26 cellular contexts compared by ENCODE assay signal in genomic region chr19:51535535-51535934, GRCh38. TPM values are rescaled to one million over a fixed set of nuclear protein-coding genes. Genes with fewer than 3 reads are reported as not detected.
"Had no signal": no experiment of that assay in that cellular context is flagged by ENCODE, and none has a peak within 500 bp of the region (broad histone marks: within the 10 kb centered on the region; RNA-seq: fewer than 3 reads in every experiment).

No MANE protein-coding gene starts in this region.

- H3K9me3 Mint-ChIP-seq: T-helper 1 cell treated with Interleukin-12 subunit alpha and Interleukin-12 subunit beta and Interleukin-4 antibody, amounts not matched to agents 30 μg/mL and 1 μg/mL, for 36 hours had no signal

- DNase-seq: activated CD4-positive, alpha-beta T cell treated with anti-CD3 and anti-CD28 coated beads for 48 hours; activated CD4-positive, alpha-beta T cell treated with anti-CD3 and anti-CD28 coated beads, Interleukin-2, amount 50 U/mL, for 4 hours; activated CD4-positive, CD25-positive, alpha-beta regulatory T cell treated with anti-CD3 and anti-CD28 coated beads, Interleukin-2, amount 50 U/mL, for 72 hours; activated CD8-positive, alpha-beta memory T cell treated with anti-CD3 and anti-CD28 coated beads, Interleukin-2, amount 50 U/mL, for 48 hours; activated CD8-positive, alpha-beta T cell treated with anti-CD3 and anti-CD28 coated beads, Interleukin-2, amount 10 ng/mL, durations not matched to agents 7 days and 5 days; activated effector memory CD4-positive, alpha-beta T cell treated with anti-CD3 and anti-CD28 coated beads, Interleukin-2, amount 50 U/mL, for 16 hours; activated naive CD4-positive, alpha-beta T cell treated with anti-CD3 and anti-CD28 coated beads for 36 hours; activated T-cell treated with anti-CD3 and anti-CD28 coated beads, Interleukin-2, amount 50 U/mL, for 24 hours; amygdala; NCI-H1048; NCI-H1417; NCI-H1930; NCI-H2107; NCI-H2171 treated with DMSO at 0.1 percent for 48 hours; NCI-H345; NCI-H524; PC-9; SHP77 treated with DMSO at 0.1 percent for 48 hours had no signal

- FAIRE-seq: astrocyte had no signal

- H3K36me3 ChIP-seq: cardiac muscle cell had no signal

- H2AFZ ChIP-seq: PC-9 had no signal

- H3K4me3 Mint-ChIP-seq: activated CD8-positive, alpha-beta T cell treated with anti-CD3 and anti-CD28 coated beads, Interleukin-2, amount 10 ng/mL, durations not matched to agents 7 days and 5 days; activated naive CD4-positive, alpha-beta T cell treated with anti-CD3 and anti-CD28 coated beads for 36 hours; activated naive CD8-positive, alpha-beta T cell; activated T-cell treated with anti-CD3 and anti-CD28 coated beads, Interleukin-2, amount 50 U/mL, for 24 hours; brain; T-helper 1 cell treated with Interleukin-12 subunit alpha and Interleukin-12 subunit beta and Interleukin-4 antibody, amounts not matched to agents 30 μg/mL and 1 μg/mL, for 36 hours had no signal

- H3K9ac ChIP-seq: KMS-11 had no signal

- H3K27ac Mint-ChIP-seq: activated CD8-positive, alpha-beta T cell treated with anti-CD3 and anti-CD28 coated beads, Interleukin-2, amount 10 ng/mL, durations not matched to agents 7 days and 5 days; activated naive CD4-positive, alpha-beta T cell treated with anti-CD3 and anti-CD28 coated beads for 36 hours; activated naive CD8-positive, alpha-beta T cell; activated T-cell treated with anti-CD3 and anti-CD28 coated beads, Interleukin-2, amount 50 U/mL, for 24 hours; brain; T-helper 1 cell treated with Interleukin-12 subunit alpha and Interleukin-12 subunit beta and Interleukin-4 antibody, amounts not matched to agents 30 μg/mL and 1 μg/mL, for 36 hours had no signal

- H3K4me3 ChIP-seq: cardiac muscle cell, PC-9 had no signal

- H3K27ac ChIP-seq: cardiac muscle cell, KMS-11, PC-9 had no signal

- ATAC-seq: activated CD8-positive, alpha-beta T cell treated with anti-CD3 and anti-CD28 coated beads, Interleukin-2, amount 10 ng/mL, durations not matched to agents 7 days and 5 days had no signal

- H3K4me2 ChIP-seq: KMS-11, PC-9 had no signal

- H3K36me3 Mint-ChIP-seq: activated naive CD8-positive, alpha-beta T cell; brain had no signal

- H3K4me1 Mint-ChIP-seq: brain had no signal

- H3K27me3 ChIP-seq: cardiac muscle cell had no signal

RNA-seq across cellular contexts. Expression of gene SIGLEC6, which starts 4.1 kb away (rescaled TPM):
- total RNA-seq: activated naive CD4-positive, alpha-beta T cell treated with anti-CD3 and anti-CD28 coated beads for 36 hours; astrocyte; cardiac muscle cell; MCF 10A; PC-9; SK-MEL-5 had no signal
- polyA plus RNA-seq: cardiac muscle cell had no signal

RNA-seq across cellular contexts. Expression of gene SIGLEC12, which starts 33.9 kb away (rescaled TPM):
- total RNA-seq: activated naive CD4-positive, alpha-beta T cell treated with anti-CD3 and anti-CD28 coated beads for 36 hours; astrocyte; cardiac muscle cell; MCF 10A; PC-9; SK-MEL-5 had no signal
- polyA plus RNA-seq: cardiac muscle cell had no signal

RNA-seq across cellular contexts. Expression of gene CEACAM18, which starts 57.2 kb away (rescaled TPM):
- total RNA-seq: activated CD8-positive, alpha-beta T cell treated with anti-CD3 and anti-CD28 coated beads, Interleukin-2, amount 10 ng/mL, durations not matched to agents 7 days and 5 days; activated naive CD4-positive, alpha-beta T cell treated with anti-CD3 and anti-CD28 coated beads for 36 hours; astrocyte; cardiac muscle cell; MCF 10A; PC-9; SK-MEL-5 had no signal
- polyA plus RNA-seq: cardiac muscle cell had no signal
